17 cellular contexts compared by ENCODE assay signal in genomic region chr6:49979584-49979983, GRCh38. TPM values are rescaled to one million over a fixed set of nuclear protein-coding genes. Genes with fewer than 3 reads are reported as not detected.
DNase-seq lines count a peak whose midpoint lies in the region; ATAC-seq and TF ChIP-seq lines count a peak whose summit lies in the region.
"Had no signal": no experiment of that assay in that cellular context is flagged by ENCODE, and none has a peak within 500 bp of the region (broad histone marks: within the 10 kb centered on the region; RNA-seq: fewer than 3 reads in every experiment).

No MANE protein-coding gene starts in this region.

- no peak for DNase-seq in osteoblast (ENCODE audit: insufficient read length, low spot score, missing footprints)
- no peak for DNase-seq in Right ventricle myocardium superior
- DNase-seq in NK-92 (lab: John Stamatoyannopoulos, UW; ENCODE audit: unreplicated experiment), result no peak
- no peak for DNase-seq in D341Med (ENCODE audit: low spot score)
- DNase-seq: activated naive CD4-positive, alpha-beta T cell treated with anti-CD3 and anti-CD28 coated beads, Interleukin-2, amount 10 ng/mL, durations not matched to agents 7 days and 5 days; brain microvascular endothelial cell; left lung; NCI-H2081 treated with DMSO at 0.1 percent for 48 hours; SHP77 treated with DMSO at 0.1 percent for 48 hours; stimulated activated CD4-positive, alpha-beta T cell treated with anti-CD3 and anti-CD28 coated beads, Interleukin-12 subunit alpha, Interleukin-12 subunit beta, amount 100 ng/mL, for 4 hours had no signal

- H2AFZ ChIP-seq in Loucy (ENCODE audit: low read length) (no peak overlapping the region), osteoblast (ENCODE audit: low read length) (no peak overlapping the region)

- intact Hi-C loops in Right ventricle myocardium superior (cut with DNase I), result no loop called here

- peak overlapping the region in 10 of 11 experiments; percentile 19 to 69 (median 33); a peak in 17 of 22 replicates for H3K4me2 ChIP-seq in BLaER1 treated with 17β-estradiol and CSF1 and Interleukin-3, amounts not matched to agents 10 nM and 100 nM
- H3K4me2 ChIP-seq in Loucy (ENCODE audit: low read depth, low read length, poor library complexity, severe bottlenecking) (peak overlapping the region; percentile 20), osteoblast (ENCODE audit: insufficient read depth, low read length) (no peak overlapping the region)

- ATAC-seq in GM19025 (IDR thresholded peaks at IDR 0.05; ENCODE audit: low read depth, unreplicated experiment) (peak; percentile 32), HG02852 (IDR thresholded peaks at IDR 0.05; ENCODE audit: unreplicated experiment) (peak; percentile 58), Right ventricle myocardium superior (ENCODE audit: poor library complexity) (no peak)
- ATAC-seq: left lung had no signal

- H3K9me3 ChIP-seq in BLaER1 treated with 17β-estradiol and CSF1 and Interleukin-3, amounts not matched to agents 10 nM and 100 nM (replicated peaks in 1 of 11), result no peaks in the 10 kb centered on the region
- H3K9me3 ChIP-seq in Loucy (ENCODE audit: insufficient read depth, low read depth, low read length) (no peaks in the 10 kb centered on the region), osteoblast (ENCODE audit: low read depth, low read length) (peaks cover 3% of the 10 kb centered on the region)
- H3K9me3 ChIP-seq: thoracic aorta had no signal

- no peaks in the 10 kb centered on the region for H3K27me3 ChIP-seq in BLaER1 treated with 17β-estradiol and CSF1 and Interleukin-3, amounts not matched to agents 10 nM and 100 nM
- H3K27me3 ChIP-seq in Loucy (ENCODE audit: insufficient read depth, low read length, poor library complexity, severe bottlenecking) (no peaks in the 10 kb centered on the region), osteoblast (ENCODE audit: insufficient read depth, low read length) (no peaks in the 10 kb centered on the region)
- H3K27me3 ChIP-seq: brain microvascular endothelial cell, left lung had no signal

- H3K27ac ChIP-seq in BLaER1 treated with 17β-estradiol and CSF1 and Interleukin-3, amounts not matched to agents 10 nM and 100 nM, result no peak overlapping the region
- H3K27ac ChIP-seq in osteoblast (ENCODE audit: low read depth, low read length), result no peak overlapping the region
- H3K27ac ChIP-seq: brain microvascular endothelial cell, left lung, thoracic aorta had no signal

- no peak for TF ChIP-seq CTCF in Loucy (conservative IDR thresholded peaks at IDR 0.05; ENCODE audit: low read length)
- no peak for TF ChIP-seq CTCF in osteoblast (IDR thresholded peaks at IDR 0.05; ENCODE audit: extremely low read depth, low read depth, low read length)

- no peaks in the 10 kb centered on the region for H3F3A ChIP-seq in Loucy (ENCODE audit: low read depth)

- no peaks in the 10 kb centered on the region for H3K36me3 ChIP-seq in BLaER1 treated with 17β-estradiol and CSF1 and Interleukin-3, amounts not matched to agents 10 nM and 100 nM
- H3K36me3 ChIP-seq in Loucy (ENCODE audit: insufficient read depth, low read length) (no peaks in the 10 kb centered on the region), osteoblast (ENCODE audit: insufficient read depth, low read length) (no peaks in the 10 kb centered on the region)
- H3K36me3 ChIP-seq: brain microvascular endothelial cell, left lung, thoracic aorta had no signal

- no peak overlapping the region for H3K4me3 ChIP-seq in BLaER1 treated with 17β-estradiol and CSF1 and Interleukin-3, amounts not matched to agents 10 nM and 100 nM
- H3K4me3 ChIP-seq in Loucy (ENCODE audit: low read length, poor library complexity, severe bottlenecking) (no peak overlapping the region), osteoblast (ENCODE audit: insufficient read depth, low read length) (no peak overlapping the region)
- H3K4me3 ChIP-seq: left lung, thoracic aorta had no signal

- H4K20me1 ChIP-seq in BLaER1 treated with 17β-estradiol and CSF1 and Interleukin-3, amounts not matched to agents 10 nM and 100 nM, result no peaks in the 10 kb centered on the region
- H4K20me1 ChIP-seq in Loucy (ENCODE audit: insufficient read depth, low read length, poor library complexity, severe bottlenecking) (no peaks in the 10 kb centered on the region), osteoblast (ENCODE audit: insufficient read depth, low read length) (no peaks in the 10 kb centered on the region)

- no peak overlapping the region for H3K9ac ChIP-seq in BLaER1 treated with 17β-estradiol and CSF1 and Interleukin-3, amounts not matched to agents 10 nM and 100 nM
- H3K9ac ChIP-seq in Loucy (ENCODE audit: low read depth, low read length, poor library complexity, severe bottlenecking), result no peak overlapping the region

- H3K4me1 ChIP-seq in BLaER1 treated with 17β-estradiol and CSF1 and Interleukin-3, amounts not matched to agents 10 nM and 100 nM, result peaks cover 6 to 39% (median 14%) of the 10 kb centered on the region in 10 experiments
- H3K4me1 ChIP-seq in Loucy (ENCODE audit: insufficient read depth, low read length, poor library complexity, severe bottlenecking), result peaks cover 6% of the 10 kb centered on the region
- no peaks in the 10 kb centered on the region for H3K4me1 ChIP-seq in osteoblast (ENCODE audit: insufficient read depth, low read length)
- H3K4me1 ChIP-seq: left lung had no signal

- no peaks in the 10 kb centered on the region for H3K9me2 ChIP-seq in Loucy (replicated peaks; ENCODE audit: low read depth, low read length)

- H3K79me2 ChIP-seq in Loucy (ENCODE audit: insufficient read depth, low read length), result no peaks in the 10 kb centered on the region
- H3K79me2 ChIP-seq in osteoblast (ENCODE audit: insufficient read depth, low read length), result no peaks in the 10 kb centered on the region

RNA-seq across cellular contexts. Expression of gene DEFB113, which starts 10.2 kb away (rescaled TPM):
- total RNA-seq in osteoblast (not detected in 2 replicates), Right ventricle myocardium superior (not detected)
- total RNA-seq: A673, left lung, posterior vena cava, thoracic aorta had no signal

RNA-seq across cellular contexts. Expression of gene DEFB114, which starts 15.6 kb away (rescaled TPM):
- total RNA-seq in osteoblast (not detected in 2 replicates), Right ventricle myocardium superior (not detected)
- total RNA-seq: A673, left lung, posterior vena cava, thoracic aorta had no signal

RNA-seq across cellular contexts. Expression of gene DEFB110, which starts 42.2 kb away (rescaled TPM):
- total RNA-seq in osteoblast (not detected in 2 replicates), Right ventricle myocardium superior (not detected)
- total RNA-seq: A673, left lung, posterior vena cava, thoracic aorta had no signal
